In the genomic region with DNA sequence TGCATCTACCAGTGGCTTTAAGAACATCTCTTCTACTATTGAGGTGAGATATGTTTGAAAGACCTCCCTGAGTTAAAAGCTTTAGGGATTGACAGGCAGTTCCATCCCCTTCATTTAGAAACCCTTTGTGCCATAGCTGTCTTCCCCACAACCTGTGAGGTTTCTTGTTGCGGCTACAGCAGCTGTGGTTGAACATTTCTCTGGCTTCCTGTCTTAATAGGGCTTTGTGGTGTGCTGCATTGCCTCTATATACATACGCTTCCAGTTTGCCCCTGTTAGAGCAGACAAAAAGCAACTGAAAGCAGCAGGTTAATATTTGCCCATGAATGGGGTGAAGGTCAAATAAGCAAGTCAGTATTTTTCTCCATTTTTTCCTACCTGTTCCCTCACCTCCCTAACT, we compare ENCODE assay signal across 8 cellular contexts.
A peak's percentile ranks its signal among the peaks of the same experiment; 100 is the strongest.
DNase-seq lines count a peak whose midpoint lies in the region; ATAC-seq, FAIRE-seq and TF ChIP-seq lines count a peak whose summit lies in the region.

No MANE protein-coding gene starts in this region.

- DNase-seq in GM12891 (ENCODE audit: insufficient read length, low spot score) (no peak), NCI-H748 treated with DMSO at 0.1 percent for 48 hours (lab: John Stamatoyannopoulos, UW) (no peak), SHP77 treated with DMSO at 0.1 percent for 48 hours (lab: John Stamatoyannopoulos, UW) (no peak), A673 (ENCODE audit: low spot score) (no peak), cerebellar cortex (ENCODE audit: low spot score) (no peak)
- DNase-seq in effector memory CD4-positive, alpha-beta T cell = peak; percentile 9 to 30 (median 29)

- intact Hi-C loops in A673 (cut with micrococcal nuclease; ENCODE audit: unreplicated experiment) = no loop called here

- H3K9me3 ChIP-seq in SU-DHL-6 (ENCODE audit: insufficient read depth, low read length) (no peaks in the 10 kb centered on the region), A673 (ENCODE audit: low read depth, low read length, poor library complexity, severe bottlenecking) (no peaks in the 10 kb centered on the region)
- H3K9me3 ChIP-seq in effector memory CD4-positive, alpha-beta T cell (ENCODE audit: control insufficient read depth, low read length) = no peaks in the 10 kb centered on the region

- peaks cover 33% of the 10 kb centered on the region for H3K4me1 ChIP-seq in effector memory CD4-positive, alpha-beta T cell (ENCODE audit: control insufficient read depth, insufficient read depth, low read length, poor library complexity, severe bottlenecking)
- H3K4me1 ChIP-seq in A673 (ENCODE audit: insufficient read depth, low read length, poor library complexity, severe bottlenecking) = peaks cover 30% of the 10 kb centered on the region

- peak; percentile 100 for ATAC-seq in HG02588 (IDR thresholded peaks at IDR 0.05; ENCODE audit: unreplicated experiment)

- H2AFZ ChIP-seq in SU-DHL-6 (ENCODE audit: low read depth, low read length, severe bottlenecking) = no peak overlapping the region

- no peak for TF ChIP-seq CTCF in SU-DHL-6 (IDR thresholded peaks at IDR 0.05; ENCODE audit: insufficient read depth, low read length, poor library complexity, severe bottlenecking)
- TF ChIP-seq CTCF in A673 (conservative IDR thresholded peaks at IDR 0.05; ENCODE audit: low read depth, low read length) = no peak

- POLR2A ChIA-PET in A673 (lab: Charles Lee; ENCODE audit: low non-redundant PET) = interaction anchor here (0.6 kb wide), 2 partner anchors 24 to 303 kb away, joined by 3 to 10 read pairs; no protein-coding TSS in a partner anchor

- no TSS peak for BruUV-seq in A673 (replicated peaks; lab: Mats Ljungman, UMichigan)

- no peaks in the 10 kb centered on the region for H3K36me3 ChIP-seq in SU-DHL-6 (ENCODE audit: low read length)
- no peaks in the 10 kb centered on the region for H3K36me3 ChIP-seq in effector memory CD4-positive, alpha-beta T cell (ENCODE audit: control insufficient read depth, insufficient read depth, low read length)
- H3K36me3 ChIP-seq in A673 (ENCODE audit: insufficient read depth, low read length, poor library complexity, severe bottlenecking) = no peaks in the 10 kb centered on the region

- no peaks in the 10 kb centered on the region for H3K27me3 ChIP-seq in SU-DHL-6 (ENCODE audit: low read length)
- no peaks in the 10 kb centered on the region for H3K27me3 ChIP-seq in effector memory CD4-positive, alpha-beta T cell (replicated peaks; ENCODE audit: control insufficient read depth, insufficient read depth, low read length, poor library complexity, severe bottlenecking)
- no peaks in the 10 kb centered on the region for H3K27me3 ChIP-seq in A673 (replicated peaks; ENCODE audit: insufficient read depth, low read depth, low read length, poor library complexity)

- H3K9ac ChIP-seq in SU-DHL-6 (ENCODE audit: low read length) = 0 out of 2 replicates have a peak overlapping the region, but pooled peaks have one; percentile 16

- H3K9me2 ChIP-seq in SU-DHL-6 (replicated peaks; ENCODE audit: insufficient read depth, low read length) = no peaks in the 10 kb centered on the region

- CTCF ChIA-PET in A673 (lab: Charles Lee) = no interaction called here

- H4K20me1 ChIP-seq in SU-DHL-6 (ENCODE audit: low read depth, low read length) = no peaks in the 10 kb centered on the region

- H3K27ac ChIP-seq in SU-DHL-6 (ENCODE audit: low read depth, low read length) = no peak overlapping the region
- peak overlapping the region; percentile 16 for H3K27ac ChIP-seq in effector memory CD4-positive, alpha-beta T cell (ENCODE audit: insufficient read depth, low read length, poor library complexity, severe bottlenecking)
- H3K27ac ChIP-seq in A673 (ENCODE audit: low read depth, low read length, poor library complexity, severe bottlenecking) = no peak overlapping the region

- peak; percentile 79 for FAIRE-seq in GM12891 (lab: Jason Lieb, UNC)

- no peaks in the 10 kb centered on the region for H3F3A ChIP-seq in SU-DHL-6 (ENCODE audit: insufficient read depth)

- H3K79me2 ChIP-seq in SU-DHL-6 (ENCODE audit: insufficient read depth, low read length) = no peaks in the 10 kb centered on the region

- peak overlapping the region; percentile 23 for H3K4me2 ChIP-seq in SU-DHL-6 (ENCODE audit: low read depth, low read length, poor library complexity, severe bottlenecking)

- TF ChIP-seq POLR2A in GM12891 (IDR thresholded peaks at IDR 0.05; ENCODE audit: low read depth, low read length) = no peak

- no peak overlapping the region for H3K4me3 ChIP-seq in SU-DHL-6 (ENCODE audit: insufficient read depth, low read length, poor library complexity, severe bottlenecking)
- peak overlapping the region; percentile 23 for H3K4me3 ChIP-seq in effector memory CD4-positive, alpha-beta T cell (ENCODE audit: insufficient read depth, low read depth, low read length, poor library complexity, severe bottlenecking)
- H3K4me3 ChIP-seq in A673 (ENCODE audit: low read depth, low read length, poor library complexity, severe bottlenecking) = no peak overlapping the region

TF ChIP-seq in GM12891, 5 proteins besides CTCF, POLR2A, EP300 and RAD21:
- TF ChIP-seq PAX5 (IDR thresholded peaks at IDR 0.05; ENCODE audit: insufficient read depth, low read length, severe bottlenecking) = no peak
- no peak for TF ChIP-seq TAF1 (IDR thresholded peaks at IDR 0.05; ENCODE audit: low read depth, low read length)
- TF ChIP-seq SPI1 (IDR thresholded peaks at IDR 0.05; ENCODE audit: low read depth, low read length) = no peak
- no peak for TF ChIP-seq POLR2AphosphoS5 (IDR thresholded peaks at IDR 0.05; ENCODE audit: low read depth, low read length)
- TF ChIP-seq POU2F2 (IDR thresholded peaks at IDR 0.05; ENCODE audit: low read depth, low read length) = no peak

Comparison
In these comparisons a context has a peak if more than half of its experiments do, and no peak if none do; other contexts are left out.
1. DNase-seq: peak in effector memory CD4-positive, alpha-beta T cell (3 of 3); none in GM12891 (single experiment), NCI-H748 treated with DMSO at 0.1 percent for 48 hours (single experiment), SHP77 treated with DMSO at 0.1 percent for 48 hours (single experiment), A673 (single experiment) and cerebellar cortex (single experiment).